Comparison of ENCODE assay signal across 1 cellular context in the genomic region with DNA sequence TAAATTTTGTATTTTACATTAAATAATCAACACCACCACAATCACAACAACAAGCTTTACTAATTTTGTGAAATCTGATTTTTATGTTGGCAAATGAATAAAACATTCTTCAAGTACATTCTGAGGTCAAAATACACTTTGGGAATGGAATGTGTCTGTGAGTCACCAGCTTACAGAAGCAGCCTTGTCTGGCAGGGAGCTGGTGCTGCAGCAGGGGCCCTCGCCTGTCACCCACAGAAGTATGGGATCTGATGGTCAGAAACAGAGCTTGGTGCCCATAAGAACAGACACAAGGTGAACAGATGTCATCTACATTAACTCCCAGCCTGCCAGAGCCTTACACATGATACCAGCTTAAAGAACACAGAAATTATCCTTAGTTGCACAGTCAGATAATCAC.
TF ChIP-seq lines count a peak whose summit lies in the region.

No MANE protein-coding gene starts in this region.

TF ChIP-seq in SK-N-SH treated with all-trans-retinoic acid at 6 μM for 48 hours, 23 proteins besides CTCF, POLR2A, EP300 and RAD21 (continued from another document):
- TF ChIP-seq, protein P1, sequence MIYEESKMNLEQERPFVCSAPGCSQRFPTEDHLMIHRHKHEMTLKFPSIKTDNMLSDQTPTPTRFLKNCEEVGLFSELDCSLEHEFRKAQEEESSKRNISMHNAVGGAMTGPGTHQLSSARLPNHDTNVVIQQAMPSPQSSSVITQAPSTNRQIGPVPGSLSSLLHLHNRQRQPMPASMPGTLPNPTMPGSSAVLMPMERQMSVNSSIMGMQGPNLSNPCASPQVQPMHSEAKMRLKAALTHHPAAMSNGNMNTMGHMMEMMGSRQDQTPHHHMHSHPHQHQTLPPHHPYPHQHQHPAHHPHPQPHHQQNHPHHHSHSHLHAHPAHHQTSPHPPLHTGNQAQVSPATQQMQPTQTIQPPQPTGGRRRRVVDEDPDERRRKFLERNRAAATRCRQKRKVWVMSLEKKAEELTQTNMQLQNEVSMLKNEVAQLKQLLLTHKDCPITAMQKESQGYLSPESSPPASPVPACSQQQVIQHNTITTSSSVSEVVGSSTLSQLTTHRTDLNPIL (CRISPR knock-in tag; IDR thresholded peaks at IDR 0.05; ENCODE audit: low read depth) = peak; percentile 44; the same call in 1 of the 2 replicates
- no peak for TF ChIP-seq GLIS3 (CRISPR knock-in tag; IDR thresholded peaks at IDR 0.05)
- TF ChIP-seq ZNF70 (CRISPR knock-in tag; IDR thresholded peaks at IDR 0.05) = no peak
- peak; percentile 64 for TF ChIP-seq ISL1 (CRISPR knock-in tag; IDR thresholded peaks at IDR 0.05)
